In the genomic region with DNA sequence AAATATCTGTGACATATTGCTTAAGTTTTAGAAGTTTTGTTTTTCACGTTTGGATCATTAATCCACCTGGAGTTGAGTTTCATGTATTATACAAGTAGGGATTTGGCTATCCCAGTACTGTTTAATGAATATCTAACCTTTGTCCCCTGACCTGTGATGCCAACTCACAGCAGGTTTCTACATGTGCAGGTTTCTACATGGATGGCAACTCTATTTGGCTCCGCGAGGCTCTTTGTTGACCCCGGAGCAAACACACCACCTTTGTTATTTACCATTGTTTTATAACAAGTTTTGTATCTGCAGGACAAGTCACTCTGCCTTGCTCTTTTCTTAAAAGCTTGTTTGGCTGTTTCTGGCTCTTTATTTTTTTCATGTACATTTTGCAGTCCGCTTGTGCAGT, we compare ENCODE assay signal across 1 cellular context.
TF ChIP-seq lines count a peak whose summit lies in the region.

No MANE protein-coding gene starts in this region.

TF ChIP-seq in liver, 16 proteins besides CTCF, POLR2A, EP300 and RAD21 (continued from another document):
- TF ChIP-seq, protein P1, sequence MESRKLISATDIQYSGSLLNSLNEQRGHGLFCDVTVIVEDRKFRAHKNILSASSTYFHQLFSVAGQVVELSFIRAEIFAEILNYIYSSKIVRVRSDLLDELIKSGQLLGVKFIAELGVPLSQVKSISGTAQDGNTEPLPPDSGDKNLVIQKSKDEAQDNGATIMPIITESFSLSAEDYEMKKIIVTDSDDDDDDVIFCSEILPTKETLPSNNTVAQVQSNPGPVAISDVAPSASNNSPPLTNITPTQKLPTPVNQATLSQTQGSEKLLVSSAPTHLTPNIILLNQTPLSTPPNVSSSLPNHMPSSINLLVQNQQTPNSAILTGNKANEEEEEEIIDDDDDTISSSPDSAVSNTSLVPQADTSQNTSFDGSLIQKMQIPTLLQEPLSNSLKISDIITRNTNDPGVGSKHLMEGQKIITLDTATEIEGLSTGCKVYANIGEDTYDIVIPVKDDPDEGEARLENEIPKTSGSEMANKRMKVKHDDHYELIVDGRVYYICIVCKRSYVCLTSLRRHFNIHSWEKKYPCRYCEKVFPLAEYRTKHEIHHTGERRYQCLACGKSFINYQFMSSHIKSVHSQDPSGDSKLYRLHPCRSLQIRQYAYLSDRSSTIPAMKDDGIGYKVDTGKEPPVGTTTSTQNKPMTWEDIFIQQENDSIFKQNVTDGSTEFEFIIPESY (IDR thresholded peaks at IDR 0.05) = peak; percentile 76
- TF ChIP-seq, protein P2, sequence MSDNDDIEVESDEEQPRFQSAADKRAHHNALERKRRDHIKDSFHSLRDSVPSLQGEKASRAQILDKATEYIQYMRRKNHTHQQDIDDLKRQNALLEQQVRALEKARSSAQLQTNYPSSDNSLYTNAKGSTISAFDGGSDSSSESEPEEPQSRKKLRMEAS (IDR thresholded peaks at IDR 0.05) = peak; percentile 76
- TF ChIP-seq, protein P3, sequence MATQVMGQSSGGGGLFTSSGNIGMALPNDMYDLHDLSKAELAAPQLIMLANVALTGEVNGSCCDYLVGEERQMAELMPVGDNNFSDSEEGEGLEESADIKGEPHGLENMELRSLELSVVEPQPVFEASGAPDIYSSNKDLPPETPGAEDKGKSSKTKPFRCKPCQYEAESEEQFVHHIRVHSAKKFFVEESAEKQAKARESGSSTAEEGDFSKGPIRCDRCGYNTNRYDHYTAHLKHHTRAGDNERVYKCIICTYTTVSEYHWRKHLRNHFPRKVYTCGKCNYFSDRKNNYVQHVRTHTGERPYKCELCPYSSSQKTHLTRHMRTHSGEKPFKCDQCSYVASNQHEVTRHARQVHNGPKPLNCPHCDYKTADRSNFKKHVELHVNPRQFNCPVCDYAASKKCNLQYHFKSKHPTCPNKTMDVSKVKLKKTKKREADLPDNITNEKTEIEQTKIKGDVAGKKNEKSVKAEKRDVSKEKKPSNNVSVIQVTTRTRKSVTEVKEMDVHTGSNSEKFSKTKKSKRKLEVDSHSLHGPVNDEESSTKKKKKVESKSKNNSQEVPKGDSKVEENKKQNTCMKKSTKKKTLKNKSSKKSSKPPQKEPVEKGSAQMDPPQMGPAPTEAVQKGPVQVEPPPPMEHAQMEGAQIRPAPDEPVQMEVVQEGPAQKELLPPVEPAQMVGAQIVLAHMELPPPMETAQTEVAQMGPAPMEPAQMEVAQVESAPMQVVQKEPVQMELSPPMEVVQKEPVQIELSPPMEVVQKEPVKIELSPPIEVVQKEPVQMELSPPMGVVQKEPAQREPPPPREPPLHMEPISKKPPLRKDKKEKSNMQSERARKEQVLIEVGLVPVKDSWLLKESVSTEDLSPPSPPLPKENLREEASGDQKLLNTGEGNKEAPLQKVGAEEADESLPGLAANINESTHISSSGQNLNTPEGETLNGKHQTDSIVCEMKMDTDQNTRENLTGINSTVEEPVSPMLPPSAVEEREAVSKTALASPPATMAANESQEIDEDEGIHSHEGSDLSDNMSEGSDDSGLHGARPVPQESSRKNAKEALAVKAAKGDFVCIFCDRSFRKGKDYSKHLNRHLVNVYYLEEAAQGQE (IDR thresholded peaks at IDR 0.05) = peak; percentile 49
- TF ChIP-seq RXRA (IDR thresholded peaks at IDR 0.05) = peak; percentile 73 to 92
- peak; percentile 63 for TF ChIP-seq HNF4G (IDR thresholded peaks at IDR 0.05)
- TF ChIP-seq HNF4A (conservative IDR thresholded peaks at IDR 0.05) = peak; percentile 94 to 96
- peak; percentile 58 for TF ChIP-seq YY1 (IDR thresholded peaks at IDR 0.05)
- TF ChIP-seq, protein P4, sequence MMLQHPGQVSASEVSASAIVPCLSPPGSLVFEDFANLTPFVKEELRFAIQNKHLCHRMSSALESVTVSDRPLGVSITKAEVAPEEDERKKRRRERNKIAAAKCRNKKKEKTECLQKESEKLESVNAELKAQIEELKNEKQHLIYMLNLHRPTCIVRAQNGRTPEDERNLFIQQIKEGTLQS (IDR thresholded peaks at IDR 0.05) = no peak
